Comparison of ENCODE assay signal across 2 cellular contexts in the genomic region with DNA sequence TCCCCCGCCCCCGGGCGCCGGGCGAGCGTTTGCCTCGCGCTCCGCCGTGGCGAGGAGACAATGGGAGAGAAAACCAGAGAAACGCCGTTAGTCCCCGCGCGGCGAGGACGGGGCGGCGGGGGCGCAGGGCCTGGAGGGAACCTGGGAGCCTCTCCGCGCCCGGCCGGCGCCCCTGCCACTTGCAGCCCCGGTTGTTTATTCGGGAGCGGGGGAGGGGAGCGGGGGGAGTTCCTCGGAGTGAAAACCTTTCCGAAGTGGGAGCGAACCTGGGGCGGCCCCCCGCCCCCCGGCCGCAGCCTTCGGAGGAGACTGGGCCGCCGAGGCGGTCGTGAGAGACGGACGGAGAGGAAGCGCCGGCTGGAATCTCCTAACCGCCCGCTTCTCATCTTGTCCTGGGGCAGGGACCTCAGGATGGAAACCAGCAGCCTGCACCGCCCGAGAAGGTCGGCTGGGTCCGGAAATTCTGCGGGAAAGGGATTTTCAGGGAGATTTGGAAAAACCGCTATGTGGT.
TF ChIP-seq lines count a peak whose summit lies in the region.

No MANE protein-coding gene starts in this region.

TF ChIP-seq in K562, 482 proteins besides CTCF, POLR2A, EP300 and RAD21 (continued from another document and continues in another):
- TF ChIP-seq, protein P1, sequence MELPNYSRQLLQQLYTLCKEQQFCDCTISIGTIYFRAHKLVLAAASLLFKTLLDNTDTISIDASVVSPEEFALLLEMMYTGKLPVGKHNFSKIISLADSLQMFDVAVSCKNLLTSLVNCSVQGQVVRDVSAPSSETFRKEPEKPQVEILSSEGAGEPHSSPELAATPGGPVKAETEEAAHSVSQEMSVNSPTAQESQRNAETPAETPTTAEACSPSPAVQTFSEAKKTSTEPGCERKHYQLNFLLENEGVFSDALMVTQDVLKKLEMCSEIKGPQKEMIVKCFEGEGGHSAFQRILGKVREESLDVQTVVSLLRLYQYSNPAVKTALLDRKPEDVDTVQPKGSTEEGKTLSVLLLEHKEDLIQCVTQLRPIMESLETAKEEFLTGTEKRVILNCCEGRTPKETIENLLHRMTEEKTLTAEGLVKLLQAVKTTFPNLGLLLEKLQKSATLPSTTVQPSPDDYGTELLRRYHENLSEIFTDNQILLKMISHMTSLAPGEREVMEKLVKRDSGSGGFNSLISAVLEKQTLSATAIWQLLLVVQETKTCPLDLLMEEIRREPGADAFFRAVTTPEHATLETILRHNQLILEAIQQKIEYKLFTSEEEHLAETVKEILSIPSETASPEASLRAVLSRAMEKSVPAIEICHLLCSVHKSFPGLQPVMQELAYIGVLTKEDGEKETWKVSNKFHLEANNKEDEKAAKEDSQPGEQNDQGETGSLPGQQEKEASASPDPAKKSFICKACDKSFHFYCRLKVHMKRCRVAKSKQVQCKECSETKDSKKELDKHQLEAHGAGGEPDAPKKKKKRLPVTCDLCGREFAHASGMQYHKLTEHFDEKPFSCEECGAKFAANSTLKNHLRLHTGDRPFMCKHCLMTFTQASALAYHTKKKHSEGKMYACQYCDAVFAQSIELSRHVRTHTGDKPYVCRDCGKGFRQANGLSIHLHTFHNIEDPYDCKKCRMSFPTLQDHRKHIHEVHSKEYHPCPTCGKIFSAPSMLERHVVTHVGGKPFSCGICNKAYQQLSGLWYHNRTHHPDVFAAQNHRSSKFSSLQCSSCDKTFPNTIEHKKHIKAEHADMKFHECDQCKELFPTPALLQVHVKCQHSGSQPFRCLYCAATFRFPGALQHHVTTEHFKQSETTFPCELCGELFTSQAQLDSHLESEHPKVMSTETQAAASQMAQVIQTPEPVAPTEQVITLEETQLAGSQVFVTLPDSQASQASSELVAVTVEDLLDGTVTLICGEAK (IDR thresholded peaks at IDR 0.05), result 0 out of 2 replicates have a peak, but pooled peaks have one; percentile 29
- TF ChIP-seq, protein P1 (CRISPR knock-in tag; IDR thresholded peaks at IDR 0.05), result no peak
- TF ChIP-seq PCBP1 (IDR thresholded peaks at IDR 0.05; ENCODE audit: low read depth, low read length, poor library complexity, severe bottlenecking), result peak; percentile 86
- TF ChIP-seq CBFB (CRISPR knock-in tag; IDR thresholded peaks at IDR 0.05), result no peak
- TF ChIP-seq, protein P2, sequence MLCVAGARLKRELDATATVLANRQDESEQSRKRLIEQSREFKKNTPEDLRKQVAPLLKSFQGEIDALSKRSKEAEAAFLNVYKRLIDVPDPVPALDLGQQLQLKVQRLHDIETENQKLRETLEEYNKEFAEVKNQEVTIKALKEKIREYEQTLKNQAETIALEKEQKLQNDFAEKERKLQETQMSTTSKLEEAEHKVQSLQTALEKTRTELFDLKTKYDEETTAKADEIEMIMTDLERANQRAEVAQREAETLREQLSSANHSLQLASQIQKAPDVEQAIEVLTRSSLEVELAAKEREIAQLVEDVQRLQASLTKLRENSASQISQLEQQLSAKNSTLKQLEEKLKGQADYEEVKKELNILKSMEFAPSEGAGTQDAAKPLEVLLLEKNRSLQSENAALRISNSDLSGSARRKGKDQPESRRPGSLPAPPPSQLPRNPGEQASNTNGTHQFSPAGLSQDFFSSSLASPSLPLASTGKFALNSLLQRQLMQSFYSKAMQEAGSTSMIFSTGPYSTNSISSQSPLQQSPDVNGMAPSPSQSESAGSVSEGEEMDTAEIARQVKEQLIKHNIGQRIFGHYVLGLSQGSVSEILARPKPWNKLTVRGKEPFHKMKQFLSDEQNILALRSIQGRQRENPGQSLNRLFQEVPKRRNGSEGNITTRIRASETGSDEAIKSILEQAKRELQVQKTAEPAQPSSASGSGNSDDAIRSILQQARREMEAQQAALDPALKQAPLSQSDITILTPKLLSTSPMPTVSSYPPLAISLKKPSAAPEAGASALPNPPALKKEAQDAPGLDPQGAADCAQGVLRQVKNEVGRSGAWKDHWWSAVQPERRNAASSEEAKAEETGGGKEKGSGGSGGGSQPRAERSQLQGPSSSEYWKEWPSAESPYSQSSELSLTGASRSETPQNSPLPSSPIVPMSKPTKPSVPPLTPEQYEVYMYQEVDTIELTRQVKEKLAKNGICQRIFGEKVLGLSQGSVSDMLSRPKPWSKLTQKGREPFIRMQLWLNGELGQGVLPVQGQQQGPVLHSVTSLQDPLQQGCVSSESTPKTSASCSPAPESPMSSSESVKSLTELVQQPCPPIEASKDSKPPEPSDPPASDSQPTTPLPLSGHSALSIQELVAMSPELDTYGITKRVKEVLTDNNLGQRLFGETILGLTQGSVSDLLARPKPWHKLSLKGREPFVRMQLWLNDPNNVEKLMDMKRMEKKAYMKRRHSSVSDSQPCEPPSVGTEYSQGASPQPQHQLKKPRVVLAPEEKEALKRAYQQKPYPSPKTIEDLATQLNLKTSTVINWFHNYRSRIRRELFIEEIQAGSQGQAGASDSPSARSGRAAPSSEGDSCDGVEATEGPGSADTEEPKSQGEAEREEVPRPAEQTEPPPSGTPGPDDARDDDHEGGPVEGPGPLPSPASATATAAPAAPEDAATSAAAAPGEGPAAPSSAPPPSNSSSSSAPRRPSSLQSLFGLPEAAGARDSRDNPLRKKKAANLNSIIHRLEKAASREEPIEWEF (CRISPR knock-in tag; IDR thresholded peaks at IDR 0.05), result no peak
- TF ChIP-seq MAZ (CRISPR knock-in tag; conservative IDR thresholded peaks at IDR 0.05 in 1 of 2, IDR thresholded peaks at IDR 0.05 in 1 of 2), result peak in 1 of 2 experiments; percentile 44; a peak in 1 of 4 replicates
- no peak for TF ChIP-seq MCM7 (IDR thresholded peaks at IDR 0.05)
- TF ChIP-seq JUN (IDR thresholded peaks at IDR 0.05; ENCODE audit: borderline replicate concordance, low read depth, low read length), result no peak
- TF ChIP-seq JUN (CRISPR knock-in tag; IDR thresholded peaks at IDR 0.05; ENCODE audit: borderline replicate concordance), result no peak

TF ChIP-seq in liver, 16 proteins besides CTCF, POLR2A, EP300 and RAD21 (continued from another document):
- TF ChIP-seq, protein P3, sequence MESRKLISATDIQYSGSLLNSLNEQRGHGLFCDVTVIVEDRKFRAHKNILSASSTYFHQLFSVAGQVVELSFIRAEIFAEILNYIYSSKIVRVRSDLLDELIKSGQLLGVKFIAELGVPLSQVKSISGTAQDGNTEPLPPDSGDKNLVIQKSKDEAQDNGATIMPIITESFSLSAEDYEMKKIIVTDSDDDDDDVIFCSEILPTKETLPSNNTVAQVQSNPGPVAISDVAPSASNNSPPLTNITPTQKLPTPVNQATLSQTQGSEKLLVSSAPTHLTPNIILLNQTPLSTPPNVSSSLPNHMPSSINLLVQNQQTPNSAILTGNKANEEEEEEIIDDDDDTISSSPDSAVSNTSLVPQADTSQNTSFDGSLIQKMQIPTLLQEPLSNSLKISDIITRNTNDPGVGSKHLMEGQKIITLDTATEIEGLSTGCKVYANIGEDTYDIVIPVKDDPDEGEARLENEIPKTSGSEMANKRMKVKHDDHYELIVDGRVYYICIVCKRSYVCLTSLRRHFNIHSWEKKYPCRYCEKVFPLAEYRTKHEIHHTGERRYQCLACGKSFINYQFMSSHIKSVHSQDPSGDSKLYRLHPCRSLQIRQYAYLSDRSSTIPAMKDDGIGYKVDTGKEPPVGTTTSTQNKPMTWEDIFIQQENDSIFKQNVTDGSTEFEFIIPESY (IDR thresholded peaks at IDR 0.05), result no peak
- TF ChIP-seq YY1 (IDR thresholded peaks at IDR 0.05), result no peak
- TF ChIP-seq, protein P4, sequence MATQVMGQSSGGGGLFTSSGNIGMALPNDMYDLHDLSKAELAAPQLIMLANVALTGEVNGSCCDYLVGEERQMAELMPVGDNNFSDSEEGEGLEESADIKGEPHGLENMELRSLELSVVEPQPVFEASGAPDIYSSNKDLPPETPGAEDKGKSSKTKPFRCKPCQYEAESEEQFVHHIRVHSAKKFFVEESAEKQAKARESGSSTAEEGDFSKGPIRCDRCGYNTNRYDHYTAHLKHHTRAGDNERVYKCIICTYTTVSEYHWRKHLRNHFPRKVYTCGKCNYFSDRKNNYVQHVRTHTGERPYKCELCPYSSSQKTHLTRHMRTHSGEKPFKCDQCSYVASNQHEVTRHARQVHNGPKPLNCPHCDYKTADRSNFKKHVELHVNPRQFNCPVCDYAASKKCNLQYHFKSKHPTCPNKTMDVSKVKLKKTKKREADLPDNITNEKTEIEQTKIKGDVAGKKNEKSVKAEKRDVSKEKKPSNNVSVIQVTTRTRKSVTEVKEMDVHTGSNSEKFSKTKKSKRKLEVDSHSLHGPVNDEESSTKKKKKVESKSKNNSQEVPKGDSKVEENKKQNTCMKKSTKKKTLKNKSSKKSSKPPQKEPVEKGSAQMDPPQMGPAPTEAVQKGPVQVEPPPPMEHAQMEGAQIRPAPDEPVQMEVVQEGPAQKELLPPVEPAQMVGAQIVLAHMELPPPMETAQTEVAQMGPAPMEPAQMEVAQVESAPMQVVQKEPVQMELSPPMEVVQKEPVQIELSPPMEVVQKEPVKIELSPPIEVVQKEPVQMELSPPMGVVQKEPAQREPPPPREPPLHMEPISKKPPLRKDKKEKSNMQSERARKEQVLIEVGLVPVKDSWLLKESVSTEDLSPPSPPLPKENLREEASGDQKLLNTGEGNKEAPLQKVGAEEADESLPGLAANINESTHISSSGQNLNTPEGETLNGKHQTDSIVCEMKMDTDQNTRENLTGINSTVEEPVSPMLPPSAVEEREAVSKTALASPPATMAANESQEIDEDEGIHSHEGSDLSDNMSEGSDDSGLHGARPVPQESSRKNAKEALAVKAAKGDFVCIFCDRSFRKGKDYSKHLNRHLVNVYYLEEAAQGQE (IDR thresholded peaks at IDR 0.05), result no peak
- no peak for TF ChIP-seq HNF4A (conservative IDR thresholded peaks at IDR 0.05)
- TF ChIP-seq FOXA1 (IDR thresholded peaks at IDR 0.05), result no peak
- no peak for TF ChIP-seq RXRA (IDR thresholded peaks at IDR 0.05)
- no peak for TF ChIP-seq GABPA (IDR thresholded peaks at IDR 0.05 in 1 of 2, conservative IDR thresholded peaks at IDR 0.05 in 1 of 2)
- TF ChIP-seq EGR1 (IDR thresholded peaks at IDR 0.05; ENCODE audit: low read depth in 2 of 2), result no peak
TF ChIP-seq in liver: peak in this region for 0.
